Comparison of ENCODE assay signal across 23 cellular contexts in genomic region chr22:22682807-22683667, GRCh38. TPM values are rescaled to one million over a fixed set of nuclear protein-coding genes. Genes with fewer than 3 reads are reported as not detected.
DNase-seq lines count a peak whose midpoint lies in the region; ATAC-seq, FAIRE-seq and TF ChIP-seq lines count a peak whose summit lies in the region.
"Had no signal": no experiment of that assay in that cellular context is flagged by ENCODE, and none has a peak within 500 bp of the region (broad histone marks: within the 10 kb centered on the region; RNA-seq: fewer than 3 reads in every experiment).

No MANE protein-coding gene starts in this region.

- H3K27me3 ChIP-seq in HepG2 (ENCODE audit: control insufficient read depth in 1 of 2, insufficient read depth in 2 of 2, low read length in 2 of 2): peaks cover 0 to 1% of the 10 kb centered on the region in 2 experiments; a peak in 2 of 5 replicates
- H3K27me3 ChIP-seq in right lobe of liver: no peaks in the 10 kb centered on the region
- no peaks in the 10 kb centered on the region for H3K27me3 ChIP-seq in PC-3 (ENCODE audit: low read length)
- H3K27me3 ChIP-seq: stomach, upper lobe of left lung had no signal

- H3K9me2 ChIP-seq in PC-3 (replicated peaks; ENCODE audit: low read length): no peaks in the 10 kb centered on the region
- H3K9me2 ChIP-seq: SK-N-SH had no signal

- no peaks in the 10 kb centered on the region for H3K36me3 ChIP-seq in HepG2 (replicated peaks in 1 of 2; ENCODE audit: control insufficient read depth in 1 of 2, insufficient read depth in 2 of 2, low read length in 2 of 2)
- H3K36me3 ChIP-seq in right lobe of liver: no peaks in the 10 kb centered on the region
- no peaks in the 10 kb centered on the region for H3K36me3 ChIP-seq in PC-3 (ENCODE audit: low read depth, low read length)
- H3K36me3 ChIP-seq: stomach, upper lobe of left lung had no signal

- intact Hi-C loops in HepG2 (cut with micrococcal nuclease; ENCODE audit: unreplicated experiment) (no loop called here), right lobe of liver (cut with DNase I) (no loop called here), PC-3 (cut with micrococcal nuclease) (no loop called here)

- H3K9ac ChIP-seq in HepG2 (ENCODE audit: insufficient read depth, low read depth, low read length) (no peak overlapping the region), PC-3 (ENCODE audit: low read length) (no peak overlapping the region)
- H3K9ac ChIP-seq: SK-N-SH had no signal

- TF ChIP-seq EP300 in HepG2 (IDR thresholded peaks at IDR 0.05; ENCODE audit: low read depth in 2 of 2, low read length in 2 of 2) (no peak), HepG2 (CRISPR knock-in tag; IDR thresholded peaks at IDR 0.05; ENCODE audit: borderline replicate concordance) (no peak)

- WGBS in HepG2 (ENCODE audit: low lambda C conversion rate): 21% methylated on average over 5 of the region's 5 CpGs
- WGBS in right lobe of liver (ENCODE audit: insufficient coverage, low coverage, low lambda C conversion rate, missing lambda C conversion rate): 71% methylated on average over 1 of the region's 5 CpGs

- H2AFZ ChIP-seq in HepG2 (ENCODE audit: low read length) (no peak overlapping the region), PC-3 (ENCODE audit: low read length) (no peak overlapping the region)

- TF ChIP-seq RAD21 in HepG2 (CRISPR knock-in tag; IDR thresholded peaks at IDR 0.05): no peak

- H4K20me1 ChIP-seq in HepG2 (ENCODE audit: insufficient read depth, low read length): no peaks in the 10 kb centered on the region; the same call in 1 of the 2 replicates
- H4K20me1 ChIP-seq in PC-3 (ENCODE audit: low read length): no peaks in the 10 kb centered on the region

- DNase-seq in HepG2 (ENCODE audit: low spot score) (no peak), right lobe of liver (no peak), PC-3 (peak; percentile 53), fibroblast of peridontal ligament (ENCODE audit: extremely low read depth) (peak; percentile 79), NCI-H345 (lab: John Stamatoyannopoulos, UW) (no peak), HEK293T (ENCODE audit: extremely low spot score) (no peak), NCI-H1436 treated with DMSO at 0.1 percent for 48 hours (lab: John Stamatoyannopoulos, UW) (no peak)
- DNase-seq: activated CD4-positive, alpha-beta memory T cell treated with anti-CD3 and anti-CD28 coated beads, Interleukin-2, amount 10 ng/mL, durations not matched to agents 7 days and 5 days; activated CD4-positive, CD25-positive, alpha-beta regulatory T cell; activated T-cell treated with anti-CD3 and anti-CD28 coated beads, Interleukin-2, amount 50 U/mL, for 1 hour; CD4-positive, alpha-beta T cell; naive B cell; NCI-H1417; NCI-H2171; NCI-H82; SK-N-SH; stomach had no signal

- FAIRE-seq in HepG2 (lab: Jason Lieb, UNC): no peak
- FAIRE-seq: frontal cortex had no signal

- CTCF ChIA-PET in HepG2 (lab: Yijun Ruan, JAX; ENCODE audit: low intra/inter-chr PET ratio, low total read pairs) (no interaction called here), PC-3 (lab: Charles Lee) (interaction anchor here (0.5 kb wide), 1 partner anchor 462 kb away, joined by 5 read pairs; no protein-coding TSS in a partner anchor), HEK293T (lab: Yijun Ruan, JAX) (interaction anchor here (1.2 kb wide), 1 partner anchor 201 kb away, joined by 3 read pairs; no protein-coding TSS in a partner anchor)

- no peaks in the 10 kb centered on the region for H3F3A ChIP-seq in PC-3 (ENCODE audit: low read length, unreplicated experiment)

- TF ChIP-seq CTCF in HepG2 (CRISPR knock-in tag; IDR thresholded peaks at IDR 0.05) (no peak), right lobe of liver (IDR thresholded peaks at IDR 0.05) (no peak), PC-3 (conservative IDR thresholded peaks at IDR 0.05; ENCODE audit: low read depth, low read length) (no peak)

- in situ Hi-C loops in HepG2 (cut with HindIII; ENCODE audit: extremely low pct_ligation_motif_present, low pct_unique_long_range_greater_than_20kb): no loop called here

- TF ChIP-seq POLR2A in HepG2 (IDR thresholded peaks at IDR 0.05; ENCODE audit: insufficient read depth in 1 of 2, low read depth in 2 of 2, low read length in 2 of 2) (no peak), right lobe of liver (IDR thresholded peaks at IDR 0.05) (no peak)

- BruUV-seq in HepG2 (replicated peaks; lab: Mats Ljungman, UMichigan): no TSS peak
- BruUV-seq in PC-3 (replicated peaks; lab: Mats Ljungman, UMichigan): no TSS peak

- H3K79me2 ChIP-seq in HepG2 (ENCODE audit: insufficient read depth, low read length) (no peaks in the 10 kb centered on the region), PC-3 (ENCODE audit: low read length) (no peaks in the 10 kb centered on the region)

- H3K27ac ChIP-seq in HepG2 (ENCODE audit: extremely low read length, insufficient read depth, low read length) (no peak overlapping the region), right lobe of liver (no peak overlapping the region), PC-3 (ENCODE audit: low read length) (peak overlapping the region; percentile 26; the same call in 1 of the 2 replicates)
- H3K27ac ChIP-seq: stomach, upper lobe of left lung had no signal

- H3K4me2 ChIP-seq in HepG2 (ENCODE audit: low read depth, low read length) (no peak overlapping the region), PC-3 (ENCODE audit: low read length) (no peak overlapping the region)
- H3K4me2 ChIP-seq: SK-N-SH had no signal

- POLR2A ChIA-PET in HepG2 (lab: Yijun Ruan, JAX) (no interaction called here), PC-3 (lab: Charles Lee; ENCODE audit: unreplicated experiment) (no interaction called here), HEK293T (lab: Yijun Ruan, JAX) (no interaction called here)

- ATAC-seq in HepG2 (no peak), right lobe of liver (no peak), PC-3 (peak; percentile 25), GM21786 (IDR thresholded peaks at IDR 0.05; ENCODE audit: unreplicated experiment) (no peak)
- ATAC-seq: Panc1 had no signal

- no peaks in the 10 kb centered on the region for H3K4me1 ChIP-seq in HepG2 (ENCODE audit: insufficient read depth, low read length)
- peaks cover 0 to 7% (median 0%) of the 10 kb centered on the region in 4 donors for H3K4me1 ChIP-seq in right lobe of liver
- H3K4me1 ChIP-seq in PC-3 (ENCODE audit: insufficient read depth, low read length): peaks cover 28% of the 10 kb centered on the region
- H3K4me1 ChIP-seq: upper lobe of left lung had no signal

- H3K4me3 ChIP-seq in HepG2 (replicated peaks in 1 of 3; ENCODE audit: insufficient read depth in 1 of 3, low read depth in 2 of 3, low read length in 3 of 3) (no peak overlapping the region), right lobe of liver (no peak overlapping the region), PC-3 (ENCODE audit: low read length) (no peak overlapping the region)
- H3K4me3 ChIP-seq: stomach, upper lobe of left lung had no signal

- H3K9me3 ChIP-seq in HepG2 (ENCODE audit: low read length) (no peaks in the 10 kb centered on the region), right lobe of liver (no peaks in the 10 kb centered on the region), PC-3 (ENCODE audit: low read length) (no peaks in the 10 kb centered on the region)
- H3K9me3 ChIP-seq: SK-N-SH, stomach, upper lobe of left lung had no signal

TF ChIP-seq in HepG2, 621 proteins besides CTCF, POLR2A, EP300 and RAD21 (continues in another document):
- TF ChIP-seq, protein P1, sequence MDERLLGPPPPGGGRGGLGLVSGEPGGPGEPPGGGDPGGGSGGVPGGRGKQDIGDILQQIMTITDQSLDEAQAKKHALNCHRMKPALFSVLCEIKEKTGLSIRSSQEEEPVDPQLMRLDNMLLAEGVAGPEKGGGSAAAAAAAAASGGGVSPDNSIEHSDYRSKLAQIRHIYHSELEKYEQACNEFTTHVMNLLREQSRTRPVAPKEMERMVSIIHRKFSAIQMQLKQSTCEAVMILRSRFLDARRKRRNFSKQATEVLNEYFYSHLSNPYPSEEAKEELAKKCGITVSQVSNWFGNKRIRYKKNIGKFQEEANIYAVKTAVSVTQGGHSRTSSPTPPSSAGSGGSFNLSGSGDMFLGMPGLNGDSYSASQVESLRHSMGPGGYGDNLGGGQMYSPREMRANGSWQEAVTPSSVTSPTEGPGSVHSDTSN (CRISPR knock-in tag; IDR thresholded peaks at IDR 0.05): no peak
- no peak for TF ChIP-seq ZNF232 (CRISPR knock-in tag; IDR thresholded peaks at IDR 0.05; ENCODE audit: borderline replicate concordance)

TF ChIP-seq in HEK293T, 16 proteins besides CTCF, POLR2A, EP300 and RAD21:
- no peak for TF ChIP-seq FOXK2 (IDR thresholded peaks at IDR 0.05)
- TF ChIP-seq SP1 (IDR thresholded peaks at IDR 0.05): no peak

RNA-seq across cellular contexts. Expression of gene GGTLC2, which starts 38.6 kb away (rescaled TPM):
- total RNA-seq in HepG2 (2016; rRNA removed; fragmentation: Illumina TruSeq; extraction: Trizol): not detected in 2 replicates
- total RNA-seq in HepG2 (2016; cell fraction: cytosol; rRNA removed; fragmentation: Illumina TruSeq; extraction: Trizol; ENCODE audit: low read depth): not detected in 2 replicates
- total RNA-seq in HepG2 (2016; cell fraction: insoluble cytoplasmic fraction; rRNA removed; fragmentation: Illumina TruSeq; extraction: Trizol): not detected in 2 replicates
- total RNA-seq in HepG2 (2016; cell fraction: membrane; rRNA removed; fragmentation: Illumina TruSeq; extraction: Trizol): not detected in 2 replicates
- not detected in 2 replicates for total RNA-seq in HepG2 (2016; cell fraction: nucleus; rRNA removed; fragmentation: Illumina TruSeq; extraction: Trizol)
- not detected in 2 replicates for polyA plus RNA-seq in HepG2 (2011; rRNA removed)
- 0.06 and 0.07 TPM in 2 replicates for polyA plus RNA-seq in HepG2 (2011; cell fraction: cytosol; rRNA removed)
- polyA plus RNA-seq in HepG2 (2011; cell fraction: nucleus; rRNA removed): 0.43 TPM in 1 of 2 replicates, not detected in the other
- polyA plus RNA-seq in HepG2 (2012): not detected in 2 replicates
- polyA plus RNA-seq in HepG2 (2016; cell fraction: cytosol; fragmentation: Illumina TruSeq; extraction: Trizol; ENCODE audit: low read depth): not detected in 2 replicates
- polyA plus RNA-seq in HepG2 (2016; cell fraction: insoluble cytoplasmic fraction; fragmentation: Illumina TruSeq; extraction: Trizol; ENCODE audit: low read depth): not detected in 2 replicates
- not detected in 2 replicates for polyA plus RNA-seq in HepG2 (2016; cell fraction: membrane; fragmentation: Illumina TruSeq; extraction: Trizol; ENCODE audit: low read depth)
- polyA plus RNA-seq in HepG2 (2016; cell fraction: nucleus; fragmentation: Illumina TruSeq; extraction: Trizol; ENCODE audit: insufficient read depth, low read depth): not detected in 2 replicates
- polyA minus RNA-seq in HepG2 (2011; rRNA and poly(A)+ RNA removed; ENCODE audit: low replicate concordance): not detected in 2 replicates
- not detected in 2 replicates for polyA minus RNA-seq in HepG2 (2011; cell fraction: cytosol; rRNA and poly(A)+ RNA removed)
- polyA minus RNA-seq in HepG2 (2011; cell fraction: nucleus; rRNA and poly(A)+ RNA removed): not detected in 2 replicates
- total RNA-seq in right lobe of liver: not detected
- total RNA-seq in PC-3 (2014; rRNA removed): not detected in 2 replicates
- total RNA-seq: activated CD4-positive, alpha-beta memory T cell treated with anti-CD3 and anti-CD28 coated beads, Interleukin-2, amount 10 ng/mL, durations not matched to agents 7 days and 5 days; CD4-positive, alpha-beta T cell; frontal cortex; HT1080; skeletal muscle tissue; stomach had no signal
- polyA plus RNA-seq: SK-N-SH, stomach had no signal

Comparison
In these comparisons a context has a peak if more than half of its experiments do, and no peak if none do; other contexts are left out.
1. DNase-seq: peak in PC-3 (single experiment) and fibroblast of peridontal ligament (single experiment); none in HepG2 (single experiment), right lobe of liver (0 of 3), NCI-H345 (single experiment), HEK293T (single experiment) and NCI-H1436 treated with DMSO at 0.1 percent for 48 hours (single experiment).